16 cellular contexts compared by ENCODE assay signal in genomic region chr12:52011602-52012214, GRCh38. TPM values are rescaled to one million over a fixed set of nuclear protein-coding genes. Genes with fewer than 3 reads are reported as not detected.
A peak's percentile ranks its signal among the peaks of the same experiment; 100 is the strongest.
DNase-seq lines count a peak whose midpoint lies in the region; ATAC-seq and TF ChIP-seq lines count a peak whose summit lies in the region.
"Had no signal": no experiment of that assay in that cellular context is flagged by ENCODE, and none has a peak within 500 bp of the region (broad histone marks: within the 10 kb centered on the region; RNA-seq: fewer than 3 reads in every experiment).

No MANE protein-coding gene starts in this region.

- 94% methylated on average over 8 of the region's 8 CpGs for WGBS in hepatocyte (ENCODE audit: low lambda C conversion rate, missing lambda C conversion rate)

- POLR2A ChIA-PET in HEK293 (lab: Yijun Ruan, JAX) = no interaction called here

- no peak overlapping the region for H3K4me3 ChIP-seq in HEK293 (ENCODE audit: low read depth, low read length)
- no peak overlapping the region for H3K4me3 ChIP-seq in hepatocyte
- H3K4me3 ChIP-seq in gastrocnemius medialis = no peak overlapping the region
- H3K4me3 ChIP-seq: BLaER1, MG63, SJSA1 had no signal

- no peaks in the 10 kb centered on the region for H3K9me3 ChIP-seq in HEK293 (ENCODE audit: control insufficient read depth, insufficient read depth, low read depth, low read length)
- no peaks in the 10 kb centered on the region for H3K9me3 ChIP-seq in hepatocyte (ENCODE audit: low read depth)
- H3K9me3 ChIP-seq in gastrocnemius medialis = no peaks in the 10 kb centered on the region
- H3K9me3 ChIP-seq: BLaER1, MG63, SJSA1 had no signal

- ATAC-seq in gastrocnemius medialis (no peak), HG03025 (IDR thresholded peaks at IDR 0.05; ENCODE audit: low FRiP score, unreplicated experiment) (no peak)

- H4K20me1 ChIP-seq in hepatocyte (ENCODE audit: insufficient read depth, poor library complexity, severe bottlenecking) = no peaks in the 10 kb centered on the region

- no peak overlapping the region for H2AFZ ChIP-seq in hepatocyte

- H3K27me3 ChIP-seq in hepatocyte (peaks cover 21% of the 10 kb centered on the region), gastrocnemius medialis (peaks cover 0 to 8% (median 8%) of the 10 kb centered on the region in 3 donors)
- H3K27me3 ChIP-seq: BLaER1, MG63 had no signal

- no peak for TF ChIP-seq CTCF in HEK293 (tag by site-specific recombination; IDR thresholded peaks at IDR 0.05)
- no peak for TF ChIP-seq CTCF in hepatocyte (IDR thresholded peaks at IDR 0.05; ENCODE audit: poor library complexity)
- no peak for TF ChIP-seq CTCF in gastrocnemius medialis (IDR thresholded peaks at IDR 0.05 in 4 of 5, conservative IDR thresholded peaks at IDR 0.05 in 1 of 5)

- H3K4me1 ChIP-seq in HEK293 (ENCODE audit: control insufficient read depth, insufficient read depth, low read length) (peaks cover 10% of the 10 kb centered on the region; the same call in 1 of the 2 replicates), hepatocyte (ENCODE audit: insufficient read depth) (peaks cover 16% of the 10 kb centered on the region), gastrocnemius medialis (peaks cover 0 to 8% of the 10 kb centered on the region in 2 donors)

- CTCF ChIA-PET in HEK293 (lab: Yijun Ruan, JAX) = interaction anchor here (0.7 to 1.3 kb wide), 4 partner anchors 14 to 114 kb away, joined by 3 to 6 read pairs (median 3); no protein-coding TSS in a partner anchor

- intact Hi-C loops in gastrocnemius medialis (cut with DNase I; ENCODE audit: low total_unique reads) = no loop called here

- peak; percentile 11 for DNase-seq in MV-4-11 (lab: John Stamatoyannopoulos, UW)
- DNase-seq in hepatocyte (ENCODE audit: low spot score) = no peak
- DNase-seq in gastrocnemius medialis = no peak
- no peak for DNase-seq in NCI-H2196 (lab: John Stamatoyannopoulos, UW; ENCODE audit: unreplicated experiment)
- no peak for DNase-seq in dermis blood vessel endothelial cell
- no peak for DNase-seq in ureter (ENCODE audit: low spot score)
- DNase-seq: MG63, NCI-H1436 treated with DMSO at 0.1 percent for 48 hours, NCI-H2081 treated with DMSO at 0.1 percent for 48 hours, NCI-H524 treated with DMSO at 0.1 percent for 48 hours, OCI-M1, RPMI8226 had no signal

- H3K4me2 ChIP-seq in hepatocyte = no peak overlapping the region

- in situ Hi-C loops in gastrocnemius medialis (cut with MboI; ENCODE audit: low sequenced_read_pairs in 4 of 4) = no loop called here

- no peak for TF ChIP-seq POLR2A in gastrocnemius medialis (IDR thresholded peaks at IDR 0.05)

- H3K9me2 ChIP-seq in hepatocyte (replicated peaks; ENCODE audit: insufficient read depth) = no peaks in the 10 kb centered on the region

- H3K27ac ChIP-seq in HEK293 (ENCODE audit: extremely low read depth, low read depth, low read length) (no peak overlapping the region), hepatocyte (peak overlapping the region; percentile 92), gastrocnemius medialis (peak overlapping the region; percentile 71 to 85 (median 80))

- peaks cover 0 to 25% of the 10 kb centered on the region in 2 experiments; a peak in 1 of 3 replicates for H3K36me3 ChIP-seq in HEK293 (ENCODE audit: control insufficient read depth in 2 of 2, insufficient read depth in 1 of 2, low read length in 2 of 2)
- no peaks in the 10 kb centered on the region for H3K36me3 ChIP-seq in hepatocyte (replicated peaks; ENCODE audit: insufficient read depth, low read depth)
- H3K36me3 ChIP-seq in gastrocnemius medialis = no peaks in the 10 kb centered on the region
- H3K36me3 ChIP-seq: MG63 had no signal

- H3K79me2 ChIP-seq in hepatocyte = no peaks in the 10 kb centered on the region

TF ChIP-seq in HEK293, 187 proteins besides CTCF, POLR2A, EP300 and RAD21:
- TF ChIP-seq ZNF660 (tag by site-specific recombination; IDR thresholded peaks at IDR 0.05) = 0 out of 2 replicates have a peak, but pooled peaks have one; percentile 2
- no peak for TF ChIP-seq SCRT1 (tag by site-specific recombination; IDR thresholded peaks at IDR 0.05; ENCODE audit: borderline replicate concordance)

RNA-seq across cellular contexts. Expression of gene TAMALIN, which starts 5.0 kb away (rescaled TPM):
- total RNA-seq in hepatocyte = 4.0 and 8.0 TPM in 2 replicates
- 9.9 and 17.0 TPM in 2 replicates for polyA plus RNA-seq in hepatocyte
- 10 to 100 TPM in 2 of 4 donors, 1 to 10 TPM in 2; 9.3 to 14.9 (median 11.8) TPM for total RNA-seq in gastrocnemius medialis
- 35.0 and 49.2 TPM in 2 replicates for total RNA-seq in dermis blood vessel endothelial cell
- 50.7 TPM for total RNA-seq in ureter

RNA-seq across cellular contexts. Expression of gene NR4A1, which starts 39.5 kb away (rescaled TPM):
- total RNA-seq in hepatocyte (39.2 and 59.2 TPM in 2 replicates), gastrocnemius medialis (100 to 1,000 TPM in 2 of 4 donors, 10 to 100 TPM in 2; 36.3 to 248 (median 90.1) TPM), dermis blood vessel endothelial cell (0.70 and 3.1 TPM in 2 replicates), ureter (79.2 TPM)
- polyA plus RNA-seq in hepatocyte = 131 and 165 TPM in 2 replicates

RNA-seq across cellular contexts. Expression of gene ATG101, which starts 58.1 kb away (rescaled TPM):
- total RNA-seq in hepatocyte (55.9 and 61.6 TPM in 2 replicates), gastrocnemius medialis (10 to 100 TPM; 23.3 to 49.4 (median 37.3) TPM), dermis blood vessel endothelial cell (55.1 and 79.6 TPM in 2 replicates), ureter (27.2 TPM)
- 52.0 and 57.7 TPM in 2 replicates for polyA plus RNA-seq in hepatocyte
